15 cellular contexts compared by ENCODE assay signal in the genomic region with DNA sequence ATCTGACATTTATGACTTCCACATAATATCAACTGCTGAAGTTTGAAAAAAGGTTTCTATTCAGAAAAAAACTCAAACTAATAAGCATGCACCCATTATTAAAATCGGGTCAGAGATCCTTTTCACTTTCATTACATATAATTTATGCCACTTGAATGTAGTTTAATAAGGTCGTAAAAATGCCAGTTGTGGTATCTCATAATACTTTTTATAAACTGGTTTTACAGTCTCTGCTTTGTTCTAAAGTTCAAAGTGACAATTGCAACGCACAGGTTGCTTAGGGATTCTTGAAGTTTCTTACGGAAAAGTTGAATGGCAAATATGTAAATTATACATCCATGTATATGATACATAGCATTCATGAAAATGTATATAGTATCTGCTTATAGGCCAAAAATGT.
DNase-seq lines count a peak whose midpoint lies in the region; ATAC-seq and TF ChIP-seq lines count a peak whose summit lies in the region.
"Had no signal": no experiment of that assay in that cellular context is flagged by ENCODE, and none has a peak within 500 bp of the region (broad histone marks: within the 10 kb centered on the region; RNA-seq: fewer than 3 reads in every experiment).

No MANE protein-coding gene starts in this region.

- H3K27ac Mint-ChIP-seq in Calu3 (ENCODE audit: unreplicated experiment) (peak overlapping the region; percentile 99), natural killer cell (no peak overlapping the region)
- H3K27ac Mint-ChIP-seq in activated naive CD8-positive, alpha-beta T cell treated with anti-CD3 and anti-CD28 coated beads, Interleukin-2, amount 50 U/mL, for 24 hours, result no peak overlapping the region
- H3K27ac Mint-ChIP-seq: B cell; CD4-positive, CD25-positive, alpha-beta regulatory T cell; CD8-positive, alpha-beta T cell had no signal

- peaks cover 5% of the 10 kb centered on the region for H3K36me3 Mint-ChIP-seq in Calu3 (ENCODE audit: insufficient read depth, unreplicated experiment)
- no peaks in the 10 kb centered on the region for H3K36me3 Mint-ChIP-seq in activated naive CD8-positive, alpha-beta T cell treated with anti-CD3 and anti-CD28 coated beads, Interleukin-2, amount 50 U/mL, for 24 hours (ENCODE audit: low read depth)
- H3K36me3 Mint-ChIP-seq in natural killer cell, result no peaks in the 10 kb centered on the region
- H3K36me3 Mint-ChIP-seq: CD4-positive, CD25-positive, alpha-beta regulatory T cell; CD8-positive, alpha-beta T cell had no signal

- DNase-seq in Calu3, result no peak
- DNase-seq in HT-29 (ENCODE audit: low spot score), result peak; percentile 80
- DNase-seq in left colon, result no peak
- DNase-seq in activated naive CD8-positive, alpha-beta T cell treated with anti-CD3 and anti-CD28 coated beads, Interleukin-2, amount 50 U/mL, for 24 hours, result no peak
- DNase-seq in natural killer cell, result no peak
- DNase-seq: CD4-positive, CD25-positive, alpha-beta regulatory T cell; CD8-positive, alpha-beta T cell; DMS53; DMS79 treated with DMSO at 0.1 percent for 48 hours; GF-D8; GM23248; H7; HCEC 1CT had no signal

- CTCF ChIA-PET in Calu3 (lab: Charles Lee), result interaction anchor here (0.6 to 1.1 kb wide), 2 partner anchors 9 to 38 kb away, joined by 3 to 5 read pairs; no protein-coding TSS in a partner anchor

- BruUV-seq in Calu3 (replicated peaks; lab: Mats Ljungman, UMichigan), result TSS peak; percentile 95

- H3K9me3 Mint-ChIP-seq in Calu3 (ENCODE audit: low read depth, unreplicated experiment) (no peaks in the 10 kb centered on the region), natural killer cell (peaks cover 3 to 10% of the 10 kb centered on the region in 2 donors)
- H3K9me3 Mint-ChIP-seq in activated naive CD8-positive, alpha-beta T cell treated with anti-CD3 and anti-CD28 coated beads, Interleukin-2, amount 50 U/mL, for 24 hours, result peaks cover 3% of the 10 kb centered on the region
- H3K9me3 Mint-ChIP-seq: CD8-positive, alpha-beta T cell had no signal

- H3K27me3 Mint-ChIP-seq in Calu3 (ENCODE audit: unreplicated experiment) (no peaks in the 10 kb centered on the region), natural killer cell (ENCODE audit: low read depth in 2 of 2) (no peaks in the 10 kb centered on the region)
- H3K27me3 Mint-ChIP-seq in activated naive CD8-positive, alpha-beta T cell treated with anti-CD3 and anti-CD28 coated beads, Interleukin-2, amount 50 U/mL, for 24 hours, result no peaks in the 10 kb centered on the region
- H3K27me3 Mint-ChIP-seq: B cell; CD4-positive, CD25-positive, alpha-beta regulatory T cell had no signal

- peak; percentile 61 for ATAC-seq in left colon
- no peak for ATAC-seq in activated naive CD8-positive, alpha-beta T cell treated with anti-CD3 and anti-CD28 coated beads, Interleukin-2, amount 50 U/mL, for 24 hours
- no peak for ATAC-seq in natural killer cell
- no peak for ATAC-seq in GM19324 (IDR thresholded peaks at IDR 0.05; ENCODE audit: low FRiP score, unreplicated experiment)
- ATAC-seq: CD8-positive, alpha-beta T cell had no signal

- intact Hi-C loops in Calu3 (cut with micrococcal nuclease; ENCODE audit: unreplicated experiment), result loop anchor here (1.0 kb wide), 1 partner anchor 10 kb away; no protein-coding TSS in a partner anchor
- intact Hi-C loops in left colon (cut with DNase I, micrococcal nuclease), result no loop called here
- intact Hi-C loops in natural killer cell (cut with micrococcal nuclease), result no loop called here

- H3K4me3 Mint-ChIP-seq in Calu3 (ENCODE audit: low read depth, unreplicated experiment), result peak overlapping the region; percentile 26
- H3K4me3 Mint-ChIP-seq in activated naive CD8-positive, alpha-beta T cell treated with anti-CD3 and anti-CD28 coated beads, Interleukin-2, amount 50 U/mL, for 24 hours, result no peak overlapping the region
- no peak overlapping the region for H3K4me3 Mint-ChIP-seq in natural killer cell
- H3K4me3 Mint-ChIP-seq: B cell; CD4-positive, CD25-positive, alpha-beta regulatory T cell; CD8-positive, alpha-beta T cell had no signal

- TF ChIP-seq CTCF in Calu3 (IDR thresholded peaks at IDR 0.05; ENCODE audit: unreplicated experiment), result no peak
- no peak for TF ChIP-seq CTCF in natural killer cell (IDR thresholded peaks at IDR 0.05)

- peaks cover 17% of the 10 kb centered on the region for H3K4me1 Mint-ChIP-seq in Calu3 (ENCODE audit: low read depth, unreplicated experiment)
- H3K4me1 Mint-ChIP-seq in activated naive CD8-positive, alpha-beta T cell treated with anti-CD3 and anti-CD28 coated beads, Interleukin-2, amount 50 U/mL, for 24 hours, result no peaks in the 10 kb centered on the region
- H3K4me1 Mint-ChIP-seq in natural killer cell, result no peaks in the 10 kb centered on the region
- H3K4me1 Mint-ChIP-seq: B cell; CD4-positive, CD25-positive, alpha-beta regulatory T cell had no signal
